In the genomic region with DNA sequence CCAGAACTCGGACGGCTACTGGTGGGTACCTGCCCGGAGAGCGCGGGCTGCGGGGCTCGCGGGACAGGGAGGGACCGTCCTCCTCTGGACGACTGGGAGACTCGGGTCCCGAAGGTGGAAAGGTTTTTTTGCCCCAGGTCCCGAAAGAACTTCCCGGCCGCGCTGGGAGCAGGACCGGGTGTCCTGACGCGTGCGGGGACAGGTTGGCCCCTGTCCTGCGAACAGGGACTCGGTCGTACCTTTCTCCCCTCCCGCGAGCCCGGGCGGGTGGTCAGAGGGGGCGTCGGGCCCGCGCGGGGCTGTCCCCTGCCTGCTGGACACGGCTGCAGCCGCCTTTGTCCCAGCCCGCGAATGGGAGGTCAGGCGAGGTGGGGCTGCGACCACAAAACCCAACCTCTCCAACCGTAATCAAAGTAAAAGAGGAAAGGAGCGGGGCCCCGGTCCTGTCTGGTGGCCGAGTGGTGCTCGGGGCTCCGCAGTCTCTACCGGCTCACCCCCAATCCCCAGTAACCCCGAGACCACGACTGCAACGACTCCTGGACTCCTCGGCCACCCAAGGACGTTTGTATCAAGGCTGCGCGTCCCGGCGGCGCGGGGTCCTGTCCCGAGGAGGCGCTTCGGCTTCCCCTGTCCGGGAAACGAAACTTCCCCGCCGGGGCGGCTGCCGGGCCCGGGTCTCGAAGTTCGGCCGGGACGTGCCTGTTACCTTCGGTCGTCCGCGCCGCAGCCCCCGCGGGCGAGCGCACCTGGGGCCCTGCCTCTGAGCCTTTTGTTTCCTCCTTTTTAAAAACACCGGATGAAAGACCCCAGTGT, we compare ENCODE assay signal across 8 cellular contexts. TPM values are rescaled to one million over a fixed set of nuclear protein-coding genes. Genes with fewer than 3 reads are reported as not detected.
DNase-seq lines count a peak whose midpoint lies in the region; ATAC-seq and TF ChIP-seq lines count a peak whose summit lies in the region.

No MANE protein-coding gene starts in this region.

- H3K27ac Mint-ChIP-seq in brain: peak overlapping the region in 1 of 5 experiments; percentile 60
- H3K27ac Mint-ChIP-seq in stimulated activated naive CD8-positive, alpha-beta T cell treated with anti-CD3 and anti-CD28 coated beads, Interleukin-15, Interleukin-2, amounts not matched to agents 100 ng/mL and 50 ng/mL, for 24 hours: no peak overlapping the region

- TF ChIP-seq CTCF in brain (conservative IDR thresholded peaks at IDR 0.05): no peak

- no peak for ATAC-seq in HG02571 (IDR thresholded peaks at IDR 0.05; ENCODE audit: unreplicated experiment)

- peaks cover 13% of the 10 kb centered on the region for H3K4me1 Mint-ChIP-seq in brain
- peaks cover 15% of the 10 kb centered on the region for H3K4me1 Mint-ChIP-seq in stimulated activated naive CD8-positive, alpha-beta T cell treated with anti-CD3 and anti-CD28 coated beads, Interleukin-15, Interleukin-2, amounts not matched to agents 100 ng/mL and 50 ng/mL, for 24 hours (ENCODE audit: low read depth)

- peak overlapping the region; percentile 65 to 90 (median 84) for H3K4me3 Mint-ChIP-seq in brain
- H3K4me3 Mint-ChIP-seq in stimulated activated naive CD8-positive, alpha-beta T cell treated with anti-CD3 and anti-CD28 coated beads, Interleukin-15, Interleukin-2, amounts not matched to agents 100 ng/mL and 50 ng/mL, for 24 hours: peak overlapping the region; percentile 75

- DNase-seq in EH (ENCODE audit: low read depth): peak; percentile 57
- peak; percentile 27 for DNase-seq in KG1 (lab: John Stamatoyannopoulos, UW)
- peak; percentile 58 for DNase-seq in kidney tubule cell (ENCODE audit: low spot score)
- DNase-seq in RKO (ENCODE audit: low spot score): no peak
- DNase-seq in NCI-H2107 (lab: John Stamatoyannopoulos, UW): no peak

- H3K36me3 Mint-ChIP-seq in brain: no peaks in the 10 kb centered on the region
- H3K36me3 Mint-ChIP-seq in stimulated activated naive CD8-positive, alpha-beta T cell treated with anti-CD3 and anti-CD28 coated beads, Interleukin-15, Interleukin-2, amounts not matched to agents 100 ng/mL and 50 ng/mL, for 24 hours (ENCODE audit: low read depth): no peaks in the 10 kb centered on the region

- H3K9me3 Mint-ChIP-seq in brain: peaks cover 0 to 10% (median 3%) of the 10 kb centered on the region in 5 experiments
- no peaks in the 10 kb centered on the region for H3K9me3 Mint-ChIP-seq in stimulated activated naive CD8-positive, alpha-beta T cell treated with anti-CD3 and anti-CD28 coated beads, Interleukin-15, Interleukin-2, amounts not matched to agents 100 ng/mL and 50 ng/mL, for 24 hours

- peaks cover 98% of the 10 kb centered on the region for H3K27me3 Mint-ChIP-seq in brain
- H3K27me3 Mint-ChIP-seq in stimulated activated naive CD8-positive, alpha-beta T cell treated with anti-CD3 and anti-CD28 coated beads, Interleukin-15, Interleukin-2, amounts not matched to agents 100 ng/mL and 50 ng/mL, for 24 hours: peaks cover 76% of the 10 kb centered on the region

RNA-seq across cellular contexts. Expression of a gene that starts 0.8 kb away (rescaled TPM):
- polyA plus RNA-seq in brain (ENCODE audit: insufficient read depth, low read depth, low replicate concordance): 505 TPM

RNA-seq across cellular contexts. Expression of a gene that starts 47.7 kb away (rescaled TPM):
- polyA plus RNA-seq in brain (ENCODE audit: insufficient read depth, low read depth, low replicate concordance): 7.3 TPM

Comparison
In these comparisons a context has a peak if more than half of its experiments do, and no peak if none do; other contexts are left out.
1. DNase-seq: peak in EH (single experiment), KG1 (single experiment) and kidney tubule cell (single experiment); none in RKO (single experiment) and NCI-H2107 (single experiment).